In the genomic region with DNA sequence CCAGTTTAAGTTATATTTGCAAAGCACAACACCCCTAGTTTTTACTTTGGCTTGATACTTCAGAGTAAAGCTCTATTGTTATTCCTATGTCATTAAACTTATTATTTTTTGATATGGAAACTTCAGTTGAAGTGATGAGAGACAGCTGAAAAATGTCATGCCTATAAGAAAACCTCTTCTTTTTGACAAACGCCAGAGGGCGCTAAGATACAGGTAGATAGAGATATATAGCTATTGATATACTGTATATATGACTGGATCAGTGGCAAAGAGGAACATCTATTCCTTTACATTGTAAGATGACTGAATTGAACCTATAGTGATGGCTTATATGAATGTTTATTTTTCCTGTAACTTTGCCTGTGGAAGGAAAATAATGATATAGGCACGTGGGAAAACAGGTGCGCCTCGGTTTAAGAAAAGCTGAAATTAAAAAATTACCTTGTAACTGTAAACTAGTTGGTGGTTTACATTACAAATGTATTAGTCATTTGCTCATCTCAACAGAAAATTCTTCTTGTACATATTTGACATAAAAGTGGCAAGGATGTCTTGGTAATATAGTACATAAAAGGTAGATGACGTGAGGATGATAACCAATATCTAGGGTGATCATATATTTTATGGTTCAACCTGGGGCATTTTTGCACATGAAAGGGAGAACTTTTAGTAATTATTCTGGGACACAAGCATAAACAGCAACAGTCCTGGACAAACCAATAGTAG, we compare ENCODE assay signal across 8 cellular contexts.
A peak's percentile ranks its signal among the peaks of the same experiment; 100 is the strongest.
DNase-seq lines count a peak whose midpoint lies in the region; ATAC-seq and TF ChIP-seq lines count a peak whose summit lies in the region.

No MANE protein-coding gene starts in this region.

- H3K27me3 Mint-ChIP-seq in HFFc6 (ENCODE audit: insufficient read depth): no peaks in the 10 kb centered on the region

- no peaks in the 10 kb centered on the region for H3K9me3 Mint-ChIP-seq in HFFc6

- no peak overlapping the region for H3K4me3 Mint-ChIP-seq in HFFc6

- intact Hi-C loops in Right ventricle myocardium superior (cut with DNase I) (loop anchor here (2.0 to 5.0 kb wide), 2 partner anchors 102 to 131 kb away; no protein-coding TSS in a partner anchor), Right ventricle myocardium inferior (cut with DNase I) (loop anchor here (1.0 to 5.0 kb wide), 4 partner anchors 75 to 132 kb away; a partner anchor contains a TSS)

- no peak for DNase-seq in Right ventricle myocardium superior
- no peak for DNase-seq in Right ventricle myocardium inferior (ENCODE audit: missing footprints)
- peak; percentile 86 for DNase-seq in HFFc6
- DNase-seq in NCI-H1048 (lab: John Stamatoyannopoulos, UW): peak; percentile 46
- peak; percentile 78 for DNase-seq in SIG-M5 treated with dmso at 0.1 percent for 504 hours (lab: John Stamatoyannopoulos, UW; ENCODE audit: unreplicated experiment)
- peak; percentile 66 for DNase-seq in central memory CD4-positive, alpha-beta T cell
- peak; percentile 91 for DNase-seq in left kidney (ENCODE audit: low read depth, low spot score)
- peak; percentile 8 for DNase-seq in stimulated activated naive CD4-positive, alpha-beta T cell treated with Interleukin-2 at 50 U/mL for 16 hours (lab: John Stamatoyannopoulos, UW)

- H3K27ac Mint-ChIP-seq in HFFc6: no peak overlapping the region; the same call in 1 of the 2 replicates

- TF ChIP-seq CTCF in HFFc6 (IDR thresholded peaks at IDR 0.05): peak; percentile 93

- H3K4me1 Mint-ChIP-seq in HFFc6 (ENCODE audit: low read depth): peaks cover 39% of the 10 kb centered on the region

- ATAC-seq in Right ventricle myocardium superior (ENCODE audit: poor library complexity) (peak; percentile 86), Right ventricle myocardium inferior (no peak)

- peaks cover 9% of the 10 kb centered on the region for H3K36me3 Mint-ChIP-seq in HFFc6 (ENCODE audit: low read depth)

Comparison
In these comparisons a context has a peak if more than half of its experiments do, and no peak if none do; other contexts are left out.
1. DNase-seq: peak in HFFc6 (single experiment), NCI-H1048 (single experiment), SIG-M5 treated with dmso at 0.1 percent for 504 hours (single experiment), central memory CD4-positive, alpha-beta T cell (single experiment), left kidney (single experiment) and stimulated activated naive CD4-positive, alpha-beta T cell treated with Interleukin-2 at 50 U/mL for 16 hours (single experiment); none in Right ventricle myocardium superior (single experiment) and Right ventricle myocardium inferior (single experiment).